Comparison of ENCODE assay signal across 12 cellular contexts in the genomic region with DNA sequence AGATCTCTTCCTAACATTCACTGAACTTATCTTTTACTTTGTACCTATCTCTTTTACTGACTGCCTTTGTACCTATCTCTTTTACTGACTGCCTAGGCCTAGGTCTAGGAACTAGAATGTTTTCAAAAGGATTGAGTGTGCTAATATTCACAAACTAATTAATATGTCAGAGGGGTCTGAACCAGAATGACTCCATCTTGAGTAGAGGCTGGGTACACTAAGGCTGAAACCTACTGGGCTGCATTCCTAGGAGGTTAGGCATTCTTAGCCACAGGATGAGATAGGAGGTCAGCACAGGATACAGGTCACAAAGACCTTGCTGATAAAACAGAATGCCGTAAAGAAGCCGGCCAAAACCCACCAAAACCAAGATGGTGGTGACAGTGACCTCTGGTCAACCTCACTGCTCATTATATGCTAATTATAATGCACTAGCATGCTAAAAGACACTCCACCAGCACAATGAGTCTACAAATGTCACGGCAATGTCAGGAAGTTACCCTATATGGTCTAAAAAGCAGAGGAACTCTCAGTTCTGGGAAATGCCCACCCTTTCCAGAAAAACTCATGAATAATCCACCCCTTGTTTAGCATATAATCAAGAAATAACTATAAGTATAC. TPM values are rescaled to one million over a fixed set of nuclear protein-coding genes. Genes with fewer than 3 reads are reported as not detected.
A peak's percentile ranks its signal among the peaks of the same experiment; 100 is the strongest.
DNase-seq lines count a peak whose midpoint lies in the region; ATAC-seq and TF ChIP-seq lines count a peak whose summit lies in the region.
"Had no signal": no experiment of that assay in that cellular context is flagged by ENCODE, and none has a peak within 500 bp of the region (broad histone marks: within the 10 kb centered on the region; RNA-seq: fewer than 3 reads in every experiment).

No MANE protein-coding gene starts in this region.

- H3K4me3 Mint-ChIP-seq in activated naive CD8-positive, alpha-beta T cell treated with anti-CD3 and anti-CD28 coated beads, Interleukin-2, amount 50 U/mL, for 24 hours, result no peak overlapping the region
- no peak overlapping the region for H3K4me3 Mint-ChIP-seq in activated naive CD8-positive, alpha-beta T cell treated with anti-CD3 and anti-CD28 coated beads for 36 hours

- no peaks in the 10 kb centered on the region for H3K36me3 Mint-ChIP-seq in activated naive CD8-positive, alpha-beta T cell treated with anti-CD3 and anti-CD28 coated beads, Interleukin-2, amount 50 U/mL, for 24 hours (ENCODE audit: low read depth)
- H3K36me3 Mint-ChIP-seq in activated naive CD8-positive, alpha-beta T cell treated with anti-CD3 and anti-CD28 coated beads for 36 hours, result no peaks in the 10 kb centered on the region
- H3K36me3 Mint-ChIP-seq: activated naive CD8-positive, alpha-beta T cell had no signal

- TF ChIP-seq CTCF in PC-3 (conservative IDR thresholded peaks at IDR 0.05; ENCODE audit: low read depth, low read length) (no peak), esophagus muscularis mucosa (IDR thresholded peaks at IDR 0.05) (no peak)

- intact Hi-C loops in PC-3 (cut with micrococcal nuclease), result no loop called here
- intact Hi-C loops in esophagus muscularis mucosa (cut with DNase I), result no loop called here

- no peak for DNase-seq in activated naive CD8-positive, alpha-beta T cell treated with anti-CD3 and anti-CD28 coated beads, Interleukin-2, amount 50 U/mL, for 24 hours
- no peak for DNase-seq in activated naive CD8-positive, alpha-beta T cell treated with anti-CD3 and anti-CD28 coated beads for 36 hours
- DNase-seq in PC-3 (peak; percentile 31), esophagus muscularis mucosa (ENCODE audit: extremely low spot score) (no peak), NCI-H128 (lab: John Stamatoyannopoulos, UW; ENCODE audit: unreplicated experiment) (no peak), AML-193 (lab: John Stamatoyannopoulos, UW) (no peak), G401 (ENCODE audit: low spot score) (no peak)

- peaks cover 12% of the 10 kb centered on the region; the same call in 1 of the 2 replicates for H3K79me2 ChIP-seq in PC-3 (ENCODE audit: low read length)

- H3K9me3 ChIP-seq in PC-3 (ENCODE audit: low read length) (no peaks in the 10 kb centered on the region), esophagus muscularis mucosa (no peaks in the 10 kb centered on the region), skeletal muscle tissue (ENCODE audit: control insufficient read depth in 3 of 3, low read length in 3 of 3) (no peaks in the 10 kb centered on the region)
- H3K9me3 ChIP-seq: BE2C had no signal

- H3F3A ChIP-seq in PC-3 (ENCODE audit: low read length, unreplicated experiment), result no peaks in the 10 kb centered on the region

- H3K4me3 ChIP-seq in PC-3 (ENCODE audit: low read length), result no peak overlapping the region
- no peak overlapping the region for H3K4me3 ChIP-seq in esophagus muscularis mucosa
- no peak overlapping the region for H3K4me3 ChIP-seq in skeletal muscle tissue (ENCODE audit: low read length in 3 of 3)
- H3K4me3 ChIP-seq: skin epidermis had no signal

- no peak overlapping the region for H3K27ac Mint-ChIP-seq in activated naive CD8-positive, alpha-beta T cell treated with anti-CD3 and anti-CD28 coated beads, Interleukin-2, amount 50 U/mL, for 24 hours
- H3K27ac Mint-ChIP-seq in activated naive CD8-positive, alpha-beta T cell treated with anti-CD3 and anti-CD28 coated beads for 36 hours, result no peak overlapping the region
- H3K27ac Mint-ChIP-seq: activated naive CD8-positive, alpha-beta T cell had no signal

- H2AFZ ChIP-seq in PC-3 (ENCODE audit: low read length), result peak overlapping the region; percentile 7; the same call in 1 of the 2 replicates

- CTCF ChIA-PET in PC-3 (lab: Charles Lee), result no interaction called here

- POLR2A ChIA-PET in PC-3 (lab: Charles Lee; ENCODE audit: unreplicated experiment), result no interaction called here

- no peaks in the 10 kb centered on the region for H3K9me3 Mint-ChIP-seq in activated naive CD8-positive, alpha-beta T cell treated with anti-CD3 and anti-CD28 coated beads, Interleukin-2, amount 50 U/mL, for 24 hours
- no peaks in the 10 kb centered on the region for H3K9me3 Mint-ChIP-seq in activated naive CD8-positive, alpha-beta T cell treated with anti-CD3 and anti-CD28 coated beads for 36 hours

- H3K9ac ChIP-seq in PC-3 (ENCODE audit: low read length) (no peak overlapping the region), skeletal muscle tissue (ENCODE audit: low read depth in 1 of 3, low read length in 3 of 3) (no peak overlapping the region)

- H3K36me3 ChIP-seq in PC-3 (ENCODE audit: low read depth, low read length), result no peaks in the 10 kb centered on the region
- no peaks in the 10 kb centered on the region for H3K36me3 ChIP-seq in esophagus muscularis mucosa
- H3K36me3 ChIP-seq in skeletal muscle tissue (ENCODE audit: control insufficient read depth in 3 of 3, insufficient read depth in 3 of 3, low read length in 3 of 3), result no peaks in the 10 kb centered on the region

- 88% methylated on average over 3 of the region's 3 CpGs for WGBS in esophagus muscularis mucosa

- H3K4me2 ChIP-seq in PC-3 (ENCODE audit: low read length), result peak overlapping the region; percentile 50

- peak overlapping the region; percentile 22 for H3K27ac ChIP-seq in PC-3 (ENCODE audit: low read length)
- H3K27ac ChIP-seq in esophagus muscularis mucosa (replicated peaks in 1 of 4), result peak overlapping the region; percentile 15 to 48 (median 34)
- H3K27ac ChIP-seq in skeletal muscle tissue (ENCODE audit: low read depth, low read length), result peak overlapping the region; percentile 36

- TF ChIP-seq POLR2A in esophagus muscularis mucosa (IDR thresholded peaks at IDR 0.05; ENCODE audit: low read depth), result no peak

- H3K27me3 Mint-ChIP-seq in activated naive CD8-positive, alpha-beta T cell treated with anti-CD3 and anti-CD28 coated beads, Interleukin-2, amount 50 U/mL, for 24 hours, result peaks cover 27% of the 10 kb centered on the region
- H3K27me3 Mint-ChIP-seq in activated naive CD8-positive, alpha-beta T cell treated with anti-CD3 and anti-CD28 coated beads for 36 hours, result peaks cover 54% of the 10 kb centered on the region

- in situ Hi-C loops in G401 (cut with HindIII; ENCODE audit: low sequenced_read_pairs), result no loop called here

- H4K20me1 ChIP-seq in PC-3 (ENCODE audit: low read length), result no peaks in the 10 kb centered on the region

- ATAC-seq in activated naive CD8-positive, alpha-beta T cell treated with anti-CD3 and anti-CD28 coated beads, Interleukin-2, amount 50 U/mL, for 24 hours, result peak; percentile 26
- no peak for ATAC-seq in PC-3

- no peaks in the 10 kb centered on the region for H3K9me2 ChIP-seq in PC-3 (replicated peaks; ENCODE audit: low read length)

- H3K4me1 Mint-ChIP-seq in activated naive CD8-positive, alpha-beta T cell treated with anti-CD3 and anti-CD28 coated beads, Interleukin-2, amount 50 U/mL, for 24 hours, result peaks cover 23% of the 10 kb centered on the region
- peaks cover 32% of the 10 kb centered on the region for H3K4me1 Mint-ChIP-seq in activated naive CD8-positive, alpha-beta T cell treated with anti-CD3 and anti-CD28 coated beads for 36 hours

- H3K4me1 ChIP-seq in PC-3 (ENCODE audit: insufficient read depth, low read length), result peaks cover 28% of the 10 kb centered on the region
- H3K4me1 ChIP-seq in esophagus muscularis mucosa, result peaks cover 20 to 65% (median 49%) of the 10 kb centered on the region in 4 donors
- H3K4me1 ChIP-seq in skeletal muscle tissue (ENCODE audit: control insufficient read depth in 3 of 3, insufficient read depth in 3 of 3, low read length in 3 of 3), result peaks cover 8 to 10% (median 8%) of the 10 kb centered on the region in 3 donors

- no peak for TF ChIP-seq EP300 in esophagus muscularis mucosa (IDR thresholded peaks at IDR 0.05)

- no TSS peak for BruUV-seq in PC-3 (replicated peaks; lab: Mats Ljungman, UMichigan)

- H3K27me3 ChIP-seq in PC-3 (ENCODE audit: low read length) (no peaks in the 10 kb centered on the region), esophagus muscularis mucosa (no peaks in the 10 kb centered on the region), skeletal muscle tissue (ENCODE audit: control insufficient read depth in 3 of 3, insufficient read depth in 3 of 3, low read length in 3 of 3) (no peaks in the 10 kb centered on the region)
- H3K27me3 ChIP-seq: BE2C had no signal

RNA-seq across cellular contexts. Expression of a gene that starts 2.5 kb away (rescaled TPM):
- under 1 TPM; 0.52 to 0.78 TPM for total RNA-seq in activated naive CD8-positive, alpha-beta T cell treated with anti-CD3 and anti-CD28 coated beads for 36 hours
- total RNA-seq in PC-3 (2014; rRNA removed), result 14.2 and 16.3 TPM in 2 replicates
- total RNA-seq in esophagus muscularis mucosa, result 100 to 1,000 TPM in 1 of 4 donors, 10 to 100 TPM in 3; 72.9 to 165 (median 89.2) TPM
- 640 TPM for total RNA-seq in skeletal muscle tissue
- 0.54 and 2.6 TPM in 2 replicates for total RNA-seq in G401 (2014; rRNA removed; shearing (Covaris generic))

RNA-seq across cellular contexts. Expression of a gene that starts 45.8 kb away (rescaled TPM):
- total RNA-seq in activated naive CD8-positive, alpha-beta T cell treated with anti-CD3 and anti-CD28 coated beads for 36 hours, result not detected
- total RNA-seq in PC-3 (2014; rRNA removed) (not detected in 2 replicates), esophagus muscularis mucosa (not detected), skeletal muscle tissue (1.0 TPM)
- not detected in 2 replicates for total RNA-seq in G401 (2014; rRNA removed; shearing (Covaris generic))
- total RNA-seq: epithelial cell of proximal tubule had no signal
